In genomic region chr17:76076765-76077581, GRCh38 we compare ENCODE assay signal across 9 cellular contexts.
DNase-seq lines count a peak whose midpoint lies in the region; TF ChIP-seq lines count a peak whose summit lies in the region.
"Had no signal": no experiment of that assay in that cellular context is flagged by ENCODE, and none has a peak within 500 bp of the region (broad histone marks: within the 10 kb centered on the region; RNA-seq: fewer than 3 reads in every experiment).

No MANE protein-coding gene starts in this region.

- peaks cover 51 to 54% of the 10 kb centered on the region in 2 experiments for H3K4me1 ChIP-seq in neutrophil (ENCODE audit: control insufficient read depth in 1 of 2, insufficient read depth in 1 of 2, low read depth in 1 of 2, low read length in 1 of 2)

- DNase-seq in GM13976 (ENCODE audit: low spot score) (peak; percentile 49), T-helper 22 cell (ENCODE audit: low read depth) (peak; percentile 14), OCI-M1 (lab: John Stamatoyannopoulos, UW) (no peak), foreskin melanocyte (no peak), NCI-H2081 treated with DMSO at 0.1 percent for 48 hours (lab: John Stamatoyannopoulos, UW) (no peak)
- peak; percentile 40 for DNase-seq in effector CD4-positive, alpha-beta T cell
- DNase-seq: nucleus accumbens had no signal

- TF ChIP-seq CTCF in GM13976 (IDR thresholded peaks at IDR 0.05; ENCODE audit: borderline replicate concordance, control extremely low read depth, extremely low read depth, insufficient read depth, missing control alignments) = no peak
- no peak for TF ChIP-seq CTCF in neutrophil (IDR thresholded peaks at IDR 0.05)

- peaks cover 9% of the 10 kb centered on the region for H3K36me3 ChIP-seq in neutrophil

- H3K4me3 ChIP-seq in neutrophil (ENCODE audit: low read depth in 1 of 2, low read length in 1 of 2) = peak overlapping the region; percentile 2 to 43

- H3K9me3 ChIP-seq in neutrophil = no peaks in the 10 kb centered on the region

- peaks cover 76% of the 10 kb centered on the region for H3K27me3 ChIP-seq in neutrophil

- peak overlapping the region; percentile 29 for H3K27ac ChIP-seq in neutrophil
- H3K27ac ChIP-seq: epithelial cell of prostate had no signal

- in situ Hi-C loops in GM13976 (cut with MboI; ENCODE audit: low sequenced_read_pairs, unreplicated experiment) = no loop called here

Comparison
In these comparisons a context has a peak if more than half of its experiments do, and no peak if none do; other contexts are left out.
1. DNase-seq: peak in GM13976 (single experiment), T-helper 22 cell (single experiment) and effector CD4-positive, alpha-beta T cell (single experiment); none in OCI-M1 (single experiment), foreskin melanocyte (single experiment) and NCI-H2081 treated with DMSO at 0.1 percent for 48 hours (single experiment).